Comparison of ENCODE assay signal across 13 cellular contexts in genomic region chr3:154971771-154972326, GRCh38.
DNase-seq lines count a peak whose midpoint lies in the region; ATAC-seq and TF ChIP-seq lines count a peak whose summit lies in the region.
"Had no signal": no experiment of that assay in that cellular context is flagged by ENCODE, and none has a peak within 500 bp of the region (broad histone marks: within the 10 kb centered on the region; RNA-seq: fewer than 3 reads in every experiment).

No MANE protein-coding gene starts in this region.

- H3K27ac ChIP-seq in ACC112 (ENCODE audit: low read depth, low read length), result peak overlapping the region; percentile 93
- H3K27ac ChIP-seq in body of pancreas, result peak overlapping the region in 2 of 4 donors; percentile 15 to 48
- no peak overlapping the region for H3K27ac ChIP-seq in ascending aorta

- peak; percentile 70 for DNase-seq in HT1080 (ENCODE audit: low read depth)
- no peak for DNase-seq in body of pancreas
- DNase-seq in kidney glomerular epithelial cell (lab: John Stamatoyannopoulos, UW), result peak; percentile 2
- no peak for DNase-seq in NK-92 treated with Interleukin-12 subunit alpha and Interleukin-12 subunit beta, amount 100 ng/mL, for 24 hours (lab: John Stamatoyannopoulos, UW)
- DNase-seq in stimulated activated CD4-positive, alpha-beta T cell treated with anti-CD3 and anti-CD28 coated beads, Interleukin-4, amount 100 ng/mL, for 4 hours, result no peak
- no peak for DNase-seq in ascending aorta (ENCODE audit: low spot score in 2 of 2)
- DNase-seq: activated CD4-positive, alpha-beta T cell treated with anti-CD3 and anti-CD28 coated beads, Interleukin-2, amount 50 U/mL, for 1 hour; activated naive CD4-positive, alpha-beta T cell treated with anti-CD3 and anti-CD28 coated beads for 36 hours; left ventricle myocardium superior; NCI-H446; retina had no signal

- no peaks in the 10 kb centered on the region for H3K79me2 ChIP-seq in ACC112 (ENCODE audit: control insufficient read depth, insufficient read depth, low read length, unreplicated experiment)

- peaks cover 41% of the 10 kb centered on the region for H3K4me1 ChIP-seq in ACC112 (ENCODE audit: control insufficient read depth, insufficient read depth, low read length, unreplicated experiment)
- H3K4me1 ChIP-seq in body of pancreas, result no peaks in the 10 kb centered on the region
- H3K4me1 ChIP-seq in ascending aorta, result peaks cover 0 to 9% of the 10 kb centered on the region in 2 donors

- intact Hi-C loops in body of pancreas (cut with DNase I), result no loop called here
- intact Hi-C loops in ascending aorta (cut with DNase I), result no loop called here

- ATAC-seq in body of pancreas, result peak; percentile 47
- ATAC-seq in HG03378 (IDR thresholded peaks at IDR 0.05; ENCODE audit: unreplicated experiment), result no peak
- ATAC-seq: left ventricle myocardium superior had no signal

- H3K36me3 ChIP-seq in ACC112 (ENCODE audit: insufficient read depth, low read length), result no peaks in the 10 kb centered on the region
- H3K36me3 ChIP-seq in body of pancreas (replicated peaks in 1 of 2; ENCODE audit: insufficient read depth in 1 of 2, low read depth in 2 of 2), result no peaks in the 10 kb centered on the region
- no peaks in the 10 kb centered on the region for H3K36me3 ChIP-seq in ascending aorta

- no peak for TF ChIP-seq POLR2A in body of pancreas (IDR thresholded peaks at IDR 0.05)

- H3K27me3 ChIP-seq in ACC112 (ENCODE audit: insufficient read depth, low read length) (no peaks in the 10 kb centered on the region), body of pancreas (no peaks in the 10 kb centered on the region), ascending aorta (no peaks in the 10 kb centered on the region)

- H3K4me3 ChIP-seq in ACC112 (ENCODE audit: low read depth, low read length) (peak overlapping the region; percentile 57), body of pancreas (no peak overlapping the region), ascending aorta (peak overlapping the region in 1 of 2 donors; percentile 27)

- H2AFZ ChIP-seq in ACC112 (ENCODE audit: low read length, unreplicated experiment), result peak overlapping the region; percentile 35

- 29% methylated on average over 2 of the region's 2 CpGs for WGBS in body of pancreas, 2 donors

- TF ChIP-seq CTCF in body of pancreas (IDR thresholded peaks at IDR 0.05), result no peak
- TF ChIP-seq CTCF in ascending aorta (IDR thresholded peaks at IDR 0.05), result no peak

- H3K9me3 ChIP-seq in body of pancreas, result no peaks in the 10 kb centered on the region
- no peaks in the 10 kb centered on the region for H3K9me3 ChIP-seq in ascending aorta

Comparison
In these comparisons a context has a peak if more than half of its experiments do, and no peak if none do; other contexts are left out.
1. DNase-seq: peak in HT1080 (single experiment) and kidney glomerular epithelial cell (single experiment); none in body of pancreas (0 of 4), NK-92 treated with Interleukin-12 subunit alpha and Interleukin-12 subunit beta, amount 100 ng/mL, for 24 hours (single experiment), stimulated activated CD4-positive, alpha-beta T cell treated with anti-CD3 and anti-CD28 coated beads, Interleukin-4, amount 100 ng/mL, for 4 hours (0 of 2) and ascending aorta (0 of 2).